Comparison of ENCODE assay signal across 1 cellular context in the genomic region with DNA sequence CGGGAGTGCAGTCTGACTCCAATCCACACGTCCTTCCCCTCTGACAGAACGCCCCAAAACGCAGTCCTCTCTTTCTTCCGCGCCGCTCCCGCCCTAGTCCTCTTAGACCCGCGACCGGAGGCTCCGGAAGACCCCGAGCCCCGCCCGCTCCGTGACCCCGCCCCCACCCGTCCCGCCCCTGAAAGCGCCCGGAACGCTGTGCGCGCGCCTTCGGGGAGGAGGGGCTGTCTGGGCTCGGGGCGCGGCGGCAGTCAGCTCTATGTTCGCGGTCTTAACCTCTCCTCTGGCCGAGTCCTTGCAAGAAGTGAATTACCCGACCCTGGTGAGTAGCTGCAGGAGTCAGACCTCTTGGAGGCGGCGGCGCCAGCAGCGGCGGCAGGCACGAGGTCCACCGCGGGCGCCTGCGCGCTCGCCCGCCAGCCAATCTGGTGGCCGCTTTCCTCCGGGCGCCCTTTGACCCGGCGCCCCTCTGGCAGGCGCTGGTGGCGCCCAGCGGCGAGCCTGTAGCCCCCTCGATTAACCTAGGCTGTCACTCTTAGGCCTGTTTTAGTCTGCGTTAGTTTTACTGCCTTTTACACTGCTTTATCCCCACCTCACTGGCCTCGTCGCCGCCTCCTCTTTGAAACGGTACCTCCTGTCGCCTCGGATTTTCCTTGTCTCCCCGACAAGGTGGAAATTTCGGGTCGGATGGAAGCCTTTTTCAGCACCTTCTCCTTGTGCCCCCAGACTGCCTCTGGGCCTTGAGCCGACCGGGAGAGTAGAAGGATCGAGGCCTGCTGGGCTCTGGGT.
TF ChIP-seq lines count a peak whose summit lies in the region.

A gene with protein sequence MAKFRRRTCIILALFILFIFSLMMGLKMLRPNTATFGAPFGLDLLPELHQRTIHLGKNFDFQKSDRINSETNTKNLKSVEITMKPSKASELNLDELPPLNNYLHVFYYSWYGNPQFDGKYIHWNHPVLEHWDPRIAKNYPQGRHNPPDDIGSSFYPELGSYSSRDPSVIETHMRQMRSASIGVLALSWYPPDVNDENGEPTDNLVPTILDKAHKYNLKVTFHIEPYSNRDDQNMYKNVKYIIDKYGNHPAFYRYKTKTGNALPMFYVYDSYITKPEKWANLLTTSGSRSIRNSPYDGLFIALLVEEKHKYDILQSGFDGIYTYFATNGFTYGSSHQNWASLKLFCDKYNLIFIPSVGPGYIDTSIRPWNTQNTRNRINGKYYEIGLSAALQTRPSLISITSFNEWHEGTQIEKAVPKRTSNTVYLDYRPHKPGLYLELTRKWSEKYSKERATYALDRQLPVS (plus strand): TSS at position 219 of the 789 bp plus-strand sequence. CDS start 8,905 bp downstream, outside the sequence.

TF ChIP-seq in HepG2, 621 proteins besides CTCF, POLR2A, EP300 and RAD21 (continued from another document and continues in another):
- TF ChIP-seq ZNF879 (CRISPR knock-in tag; IDR thresholded peaks at IDR 0.05): no peak; the same call in 1 of the 2 replicates
- peak; percentile 88 for TF ChIP-seq ZNF781 (CRISPR knock-in tag; IDR thresholded peaks at IDR 0.05; ENCODE audit: borderline replicate concordance, not compliant biosample characterization)
- TF ChIP-seq ERF (CRISPR knock-in tag; IDR thresholded peaks at IDR 0.05): no peak; the same call in 1 of the 2 replicates
- TF ChIP-seq ZNF296 (CRISPR knock-in tag; conservative IDR thresholded peaks at IDR 0.05): no peak
- no peak for TF ChIP-seq ZNF746 (CRISPR knock-in tag; IDR thresholded peaks at IDR 0.05)
- TF ChIP-seq ZNF34 (CRISPR knock-in tag; IDR thresholded peaks at IDR 0.05; ENCODE audit: borderline replicate concordance): no peak
- no peak for TF ChIP-seq ARNT (IDR thresholded peaks at IDR 0.05)
- TF ChIP-seq, protein P1, sequence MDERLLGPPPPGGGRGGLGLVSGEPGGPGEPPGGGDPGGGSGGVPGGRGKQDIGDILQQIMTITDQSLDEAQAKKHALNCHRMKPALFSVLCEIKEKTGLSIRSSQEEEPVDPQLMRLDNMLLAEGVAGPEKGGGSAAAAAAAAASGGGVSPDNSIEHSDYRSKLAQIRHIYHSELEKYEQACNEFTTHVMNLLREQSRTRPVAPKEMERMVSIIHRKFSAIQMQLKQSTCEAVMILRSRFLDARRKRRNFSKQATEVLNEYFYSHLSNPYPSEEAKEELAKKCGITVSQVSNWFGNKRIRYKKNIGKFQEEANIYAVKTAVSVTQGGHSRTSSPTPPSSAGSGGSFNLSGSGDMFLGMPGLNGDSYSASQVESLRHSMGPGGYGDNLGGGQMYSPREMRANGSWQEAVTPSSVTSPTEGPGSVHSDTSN (CRISPR knock-in tag; IDR thresholded peaks at IDR 0.05): no peak
- TF ChIP-seq KDM6A (CRISPR knock-in tag; IDR thresholded peaks at IDR 0.05; ENCODE audit: low read depth): no peak
- TF ChIP-seq SRF (IDR thresholded peaks at IDR 0.05; ENCODE audit: low read depth, low read length): no peak
- no peak for TF ChIP-seq SIX4 (CRISPR knock-in tag; IDR thresholded peaks at IDR 0.05)
- no peak for TF ChIP-seq KDM3A (CRISPR knock-in tag; IDR thresholded peaks at IDR 0.05; ENCODE audit: low read depth)
- no peak for TF ChIP-seq PTBP1 (IDR thresholded peaks at IDR 0.05; ENCODE audit: low read depth, low read length, poor library complexity, severe bottlenecking)
- no peak for TF ChIP-seq ZNF614 (CRISPR knock-in tag; IDR thresholded peaks at IDR 0.05; ENCODE audit: borderline replicate concordance)
- 0 out of 2 replicates have a peak, but pooled peaks have one; percentile 88 for TF ChIP-seq ZNF713 (CRISPR knock-in tag; IDR thresholded peaks at IDR 0.05)
- peak; percentile 32 for TF ChIP-seq HNF4A (CRISPR knock-in tag; IDR thresholded peaks at IDR 0.05)
- no peak for TF ChIP-seq MED1 (CRISPR knock-in tag; IDR thresholded peaks at IDR 0.05)
- no peak for TF ChIP-seq NFATC3 (CRISPR knock-in tag; IDR thresholded peaks at IDR 0.05)
- no peak for TF ChIP-seq ZBTB20 (CRISPR knock-in tag; IDR thresholded peaks at IDR 0.05; ENCODE audit: borderline replicate concordance, low read depth)
- no peak for TF ChIP-seq PRMT3 (CRISPR knock-in tag; IDR thresholded peaks at IDR 0.05; ENCODE audit: borderline replicate concordance, low read depth)
- no peak for TF ChIP-seq ZBTB7A (CRISPR knock-in tag; IDR thresholded peaks at IDR 0.05)
- TF ChIP-seq HIC2 (CRISPR knock-in tag; IDR thresholded peaks at IDR 0.05; ENCODE audit: low read depth): no peak
- TF ChIP-seq, protein P2, sequence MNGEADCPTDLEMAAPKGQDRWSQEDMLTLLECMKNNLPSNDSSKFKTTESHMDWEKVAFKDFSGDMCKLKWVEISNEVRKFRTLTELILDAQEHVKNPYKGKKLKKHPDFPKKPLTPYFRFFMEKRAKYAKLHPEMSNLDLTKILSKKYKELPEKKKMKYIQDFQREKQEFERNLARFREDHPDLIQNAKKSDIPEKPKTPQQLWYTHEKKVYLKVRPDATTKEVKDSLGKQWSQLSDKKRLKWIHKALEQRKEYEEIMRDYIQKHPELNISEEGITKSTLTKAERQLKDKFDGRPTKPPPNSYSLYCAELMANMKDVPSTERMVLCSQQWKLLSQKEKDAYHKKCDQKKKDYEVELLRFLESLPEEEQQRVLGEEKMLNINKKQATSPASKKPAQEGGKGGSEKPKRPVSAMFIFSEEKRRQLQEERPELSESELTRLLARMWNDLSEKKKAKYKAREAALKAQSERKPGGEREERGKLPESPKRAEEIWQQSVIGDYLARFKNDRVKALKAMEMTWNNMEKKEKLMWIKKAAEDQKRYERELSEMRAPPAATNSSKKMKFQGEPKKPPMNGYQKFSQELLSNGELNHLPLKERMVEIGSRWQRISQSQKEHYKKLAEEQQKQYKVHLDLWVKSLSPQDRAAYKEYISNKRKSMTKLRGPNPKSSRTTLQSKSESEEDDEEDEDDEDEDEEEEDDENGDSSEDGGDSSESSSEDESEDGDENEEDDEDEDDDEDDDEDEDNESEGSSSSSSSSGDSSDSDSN (CRISPR knock-in tag; IDR thresholded peaks at IDR 0.05): peak; percentile 57; the same call in 1 of the 2 replicates
- TF ChIP-seq ZNF720 (CRISPR knock-in tag; IDR thresholded peaks at IDR 0.05): no peak
- TF ChIP-seq TIGD3 (CRISPR knock-in tag; IDR thresholded peaks at IDR 0.05; ENCODE audit: borderline replicate concordance): no peak
- no peak for TF ChIP-seq TCF7L2 (IDR thresholded peaks at IDR 0.05; ENCODE audit: low read depth, low read length)
- no peak; the same call in 1 of the 2 replicates for TF ChIP-seq ZMAT3 (CRISPR knock-in tag; conservative IDR thresholded peaks at IDR 0.05)
- TF ChIP-seq HOMEZ (CRISPR knock-in tag; IDR thresholded peaks at IDR 0.05; ENCODE audit: low read depth): no peak
- TF ChIP-seq ZKSCAN8 (CRISPR knock-in tag; IDR thresholded peaks at IDR 0.05; ENCODE audit: borderline replicate concordance): no peak
- peak; percentile 57 for TF ChIP-seq NR2F6 (IDR thresholded peaks at IDR 0.05)
- peak; percentile 42 for TF ChIP-seq NR2F6 (CRISPR knock-in tag; IDR thresholded peaks at IDR 0.05)
- no peak for TF ChIP-seq GFI1 (CRISPR knock-in tag; IDR thresholded peaks at IDR 0.05; ENCODE audit: borderline replicate concordance)
- no peak for TF ChIP-seq IKZF1 (IDR thresholded peaks at IDR 0.05)
- TF ChIP-seq IRF9 (CRISPR knock-in tag; IDR thresholded peaks at IDR 0.05; ENCODE audit: borderline replicate concordance): no peak; the same call in 1 of the 2 replicates
- no peak for TF ChIP-seq BORCS8-MEF2B (CRISPR knock-in tag; IDR thresholded peaks at IDR 0.05)
- peak; percentile 83 for TF ChIP-seq PHF8 (CRISPR knock-in tag; IDR thresholded peaks at IDR 0.05)
- no peak for TF ChIP-seq HOXA9 (CRISPR knock-in tag; IDR thresholded peaks at IDR 0.05; ENCODE audit: borderline replicate concordance)
- no peak; the same call in 1 of the 2 replicates for TF ChIP-seq POGZ (CRISPR knock-in tag; IDR thresholded peaks at IDR 0.05)
- TF ChIP-seq MAFK (conservative IDR thresholded peaks at IDR 0.05 in 1 of 2, IDR thresholded peaks at IDR 0.05 in 1 of 2; ENCODE audit: low read length in 2 of 2): no peak
- TF ChIP-seq CEBPB (IDR thresholded peaks at IDR 0.05; ENCODE audit: borderline replicate concordance, low read depth, low read length): no peak
- TF ChIP-seq CBX2 (IDR thresholded peaks at IDR 0.05; ENCODE audit: low read depth, low read length): no peak
- no peak for TF ChIP-seq CBX2 (CRISPR knock-in tag; IDR thresholded peaks at IDR 0.05; ENCODE audit: low read depth)
- TF ChIP-seq SKIL (CRISPR knock-in tag; IDR thresholded peaks at IDR 0.05; ENCODE audit: borderline replicate concordance): no peak
- TF ChIP-seq ZSCAN31 (CRISPR knock-in tag; IDR thresholded peaks at IDR 0.05; ENCODE audit: low read depth): peak; percentile 70
- no peak for TF ChIP-seq RFX5 (IDR thresholded peaks at IDR 0.05; ENCODE audit: low read depth, low read length)
- peak; percentile 36; the same call in 1 of the 2 replicates for TF ChIP-seq ZNF343 (CRISPR knock-in tag; IDR thresholded peaks at IDR 0.05)
- TF ChIP-seq RFX1 (IDR thresholded peaks at IDR 0.05): no peak
- no peak for TF ChIP-seq ZKSCAN1 (IDR thresholded peaks at IDR 0.05; ENCODE audit: low read length)
- 0 out of 2 replicates have a peak, but pooled peaks have one; percentile 44 for TF ChIP-seq TARDBP (CRISPR knock-in tag; IDR thresholded peaks at IDR 0.05)
- no peak for TF ChIP-seq ZNF558 (CRISPR knock-in tag; IDR thresholded peaks at IDR 0.05; ENCODE audit: borderline replicate concordance)
- TF ChIP-seq, protein P3, sequence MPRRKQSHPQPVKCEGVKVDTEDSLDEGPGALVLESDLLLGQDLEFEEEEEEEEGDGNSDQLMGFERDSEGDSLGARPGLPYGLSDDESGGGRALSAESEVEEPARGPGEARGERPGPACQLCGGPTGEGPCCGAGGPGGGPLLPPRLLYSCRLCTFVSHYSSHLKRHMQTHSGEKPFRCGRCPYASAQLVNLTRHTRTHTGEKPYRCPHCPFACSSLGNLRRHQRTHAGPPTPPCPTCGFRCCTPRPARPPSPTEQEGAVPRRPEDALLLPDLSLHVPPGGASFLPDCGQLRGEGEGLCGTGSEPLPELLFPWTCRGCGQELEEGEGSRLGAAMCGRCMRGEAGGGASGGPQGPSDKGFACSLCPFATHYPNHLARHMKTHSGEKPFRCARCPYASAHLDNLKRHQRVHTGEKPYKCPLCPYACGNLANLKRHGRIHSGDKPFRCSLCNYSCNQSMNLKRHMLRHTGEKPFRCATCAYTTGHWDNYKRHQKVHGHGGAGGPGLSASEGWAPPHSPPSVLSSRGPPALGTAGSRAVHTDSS (CRISPR knock-in tag; conservative IDR thresholded peaks at IDR 0.05): no peak
